ENCODE assay signal across 21 cellular contexts in the genomic region with DNA sequence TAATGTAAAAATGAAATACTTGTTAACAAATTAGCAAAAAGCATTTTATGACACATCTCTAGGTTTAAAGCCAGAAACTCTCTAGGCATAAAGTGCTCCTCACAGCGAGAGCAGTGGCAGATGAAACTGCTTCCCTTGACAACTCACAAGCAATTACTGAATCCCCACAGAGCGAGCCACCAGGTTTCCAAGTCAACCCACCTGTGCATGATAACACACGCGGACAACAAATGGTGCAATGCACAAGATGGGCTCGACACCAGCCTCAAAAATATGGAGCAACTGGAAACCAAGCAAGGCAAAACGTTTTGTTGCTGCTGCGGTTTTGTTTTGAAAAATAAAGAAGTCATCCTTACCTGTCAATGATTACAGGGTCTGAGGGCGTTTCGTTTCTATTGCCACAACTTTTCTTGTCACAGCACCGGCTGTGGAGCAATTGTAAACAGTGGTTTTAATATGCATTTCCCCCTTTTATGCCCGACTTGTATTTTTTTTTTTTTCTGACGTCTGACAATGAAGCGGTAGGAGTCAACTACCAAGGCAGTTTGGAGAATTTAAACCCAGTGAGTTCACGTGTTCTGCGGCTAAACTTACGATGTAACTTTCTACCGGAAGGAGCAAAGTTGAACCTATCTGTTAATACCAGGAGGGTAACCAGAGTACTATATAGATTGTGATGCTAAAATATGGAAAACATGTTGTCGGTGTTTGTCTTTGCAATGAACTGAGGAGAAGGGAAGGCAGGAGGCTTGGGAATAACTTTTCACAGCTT. TPM values are rescaled to one million over a fixed set of nuclear protein-coding genes. Genes with fewer than 3 reads are reported as not detected.
DNase-seq lines count a peak whose midpoint lies in the region; ATAC-seq and TF ChIP-seq lines count a peak whose summit lies in the region.
"Had no signal": no experiment of that assay in that cellular context is flagged by ENCODE, and none has a peak within 500 bp of the region (broad histone marks: within the 10 kb centered on the region; RNA-seq: fewer than 3 reads in every experiment).

No MANE protein-coding gene starts in this region.

- TF ChIP-seq CTCF in GM23338 (conservative IDR thresholded peaks at IDR 0.05; ENCODE audit: low read depth in 2 of 2) (no peak), glutamatergic neuron (IDR thresholded peaks at IDR 0.05; ENCODE audit: partially characterized antibody, unreplicated experiment) (no peak), progenitor cell of endocrine pancreas (IDR thresholded peaks at IDR 0.05; ENCODE audit: unreplicated experiment) (no peak)

- H3K4me1 ChIP-seq in GM23338 (ENCODE audit: insufficient read depth) = peaks cover 61% of the 10 kb centered on the region
- H3K4me1 ChIP-seq: upper lobe of right lung had no signal

- peak overlapping the region; percentile 14 for H3K4me3 ChIP-seq in GM23338
- H3K4me3 ChIP-seq: GM12878, upper lobe of right lung had no signal

- H3K4me3 Mint-ChIP-seq in GM23338 = peak overlapping the region; percentile 58
- peak overlapping the region; percentile 92 for H3K4me3 Mint-ChIP-seq in glutamatergic neuron (ENCODE audit: unreplicated experiment)
- no peak overlapping the region for H3K4me3 Mint-ChIP-seq in progenitor cell of endocrine pancreas (ENCODE audit: low read depth)
- H3K4me3 Mint-ChIP-seq: activated naive CD8-positive, alpha-beta T cell treated with anti-CD3 and anti-CD28 coated beads, Interleukin-2, amount 10 ng/mL, durations not matched to agents 7 days and 5 days; HFFc6; stimulated activated effector memory CD8-positive, alpha-beta T cell treated with anti-CD3 and anti-CD28 coated beads, Interleukin-12 subunit alpha, Interleukin-12 subunit beta, amount 100 ng/mL, for 72 hours had no signal

- no peaks in the 10 kb centered on the region for H3K79me2 ChIP-seq in GM23338 (replicated peaks; ENCODE audit: insufficient read depth)

- peaks cover 91% of the 10 kb centered on the region for H3K27me3 ChIP-seq in GM23338 (ENCODE audit: insufficient read depth)

- H3K9me3 Mint-ChIP-seq in GM23338 = peaks cover 14% of the 10 kb centered on the region; the same call in 2 of the 3 replicates
- peaks cover 49% of the 10 kb centered on the region for H3K9me3 Mint-ChIP-seq in glutamatergic neuron (ENCODE audit: unreplicated experiment)
- H3K9me3 Mint-ChIP-seq in progenitor cell of endocrine pancreas (ENCODE audit: low read depth) = no peaks in the 10 kb centered on the region
- H3K9me3 Mint-ChIP-seq: activated naive CD8-positive, alpha-beta T cell treated with anti-CD3 and anti-CD28 coated beads, Interleukin-2, amount 10 ng/mL, durations not matched to agents 7 days and 5 days; stimulated activated effector memory CD8-positive, alpha-beta T cell treated with anti-CD3 and anti-CD28 coated beads, Interleukin-12 subunit alpha, Interleukin-12 subunit beta, amount 100 ng/mL, for 72 hours had no signal

- peak overlapping the region; percentile 70 for H3K4me2 ChIP-seq in GM23338

- peaks cover 57% of the 10 kb centered on the region for H3K4me1 Mint-ChIP-seq in GM23338
- peaks cover 23% of the 10 kb centered on the region for H3K4me1 Mint-ChIP-seq in glutamatergic neuron (ENCODE audit: low read depth, unreplicated experiment)
- peaks cover 20% of the 10 kb centered on the region for H3K4me1 Mint-ChIP-seq in progenitor cell of endocrine pancreas (ENCODE audit: low read depth)

- no peak overlapping the region for H3K27ac ChIP-seq in GM23338 (ENCODE audit: low read depth)
- H3K27ac ChIP-seq: C4-2B, upper lobe of right lung had no signal

- peak; percentile 9 for ATAC-seq in GM23338
- ATAC-seq: GM12878; stimulated activated effector memory CD8-positive, alpha-beta T cell treated with anti-CD3 and anti-CD28 coated beads, Interleukin-12 subunit alpha, Interleukin-12 subunit beta, amount 100 ng/mL, for 72 hours; upper lobe of right lung had no signal

- H3F3A ChIP-seq in GM23338 (replicated peaks; ENCODE audit: low read depth) = peaks cover 6% of the 10 kb centered on the region; the same call in 1 of the 2 replicates

- no peak overlapping the region for H3K27ac Mint-ChIP-seq in GM23338
- H3K27ac Mint-ChIP-seq in glutamatergic neuron (ENCODE audit: unreplicated experiment) = peak overlapping the region; percentile 99
- peak overlapping the region; percentile 33 for H3K27ac Mint-ChIP-seq in progenitor cell of endocrine pancreas
- H3K27ac Mint-ChIP-seq: activated naive CD8-positive, alpha-beta T cell treated with anti-CD3 and anti-CD28 coated beads, Interleukin-2, amount 10 ng/mL, durations not matched to agents 7 days and 5 days; HFFc6; stimulated activated effector memory CD8-positive, alpha-beta T cell treated with anti-CD3 and anti-CD28 coated beads, Interleukin-12 subunit alpha, Interleukin-12 subunit beta, amount 100 ng/mL, for 72 hours had no signal

- H3K36me3 ChIP-seq in GM23338 (ENCODE audit: insufficient read depth) = no peaks in the 10 kb centered on the region
- H3K36me3 ChIP-seq: upper lobe of right lung had no signal

- DNase-seq in GM23338 (ENCODE audit: low spot score) = peak; percentile 72
- peak; percentile 83 for DNase-seq in NCI-H1436 (lab: John Stamatoyannopoulos, UW)
- peak; percentile 47 for DNase-seq in glutamatergic neuron
- no peak for DNase-seq in progenitor cell of endocrine pancreas (ENCODE audit: low spot score, unreplicated experiment)
- no peak for DNase-seq in GM19240 (ENCODE audit: insufficient read length, low spot score)
- DNase-seq in cerebellum (ENCODE audit: low spot score) = no peak
- DNase-seq in NCI-H146 treated with DMSO at 0.1 percent for 48 hours (lab: John Stamatoyannopoulos, UW; ENCODE audit: unreplicated experiment) = no peak
- DNase-seq: activated CD4-positive, alpha-beta T cell treated with anti-CD3 and anti-CD28 coated beads for 1 hour; activated naive CD8-positive, alpha-beta T cell treated with anti-CD3 and anti-CD28 coated beads, Interleukin-2, amount 10 ng/mL, durations not matched to agents 7 days and 5 days; central memory CD4-positive, alpha-beta T cell; EL; HFFc6; MM.1S; NCI-H510A treated with DMSO at 0.1 percent for 48 hours; T-helper 1 cell; upper lobe of right lung had no signal

- H4K20me1 ChIP-seq in GM23338 (replicated peaks; ENCODE audit: insufficient read depth) = no peaks in the 10 kb centered on the region

- H2AFZ ChIP-seq in GM23338 = no peak overlapping the region

- H3K9me2 ChIP-seq in GM23338 (ENCODE audit: insufficient read depth) = no peaks in the 10 kb centered on the region

- H3K36me3 Mint-ChIP-seq in GM23338 (ENCODE audit: low read depth) (no peaks in the 10 kb centered on the region; the same call in 2 of the 3 replicates), glutamatergic neuron (ENCODE audit: unreplicated experiment) (peaks cover 32% of the 10 kb centered on the region), progenitor cell of endocrine pancreas (ENCODE audit: insufficient read depth) (no peaks in the 10 kb centered on the region)
- H3K36me3 Mint-ChIP-seq: stimulated activated effector memory CD8-positive, alpha-beta T cell treated with anti-CD3 and anti-CD28 coated beads, Interleukin-12 subunit alpha, Interleukin-12 subunit beta, amount 100 ng/mL, for 72 hours had no signal

- H3K27me3 Mint-ChIP-seq in GM23338 (ENCODE audit: insufficient read depth, low read depth, poor library complexity) (peaks cover 82% of the 10 kb centered on the region), glutamatergic neuron (ENCODE audit: unreplicated experiment) (peaks cover 40% of the 10 kb centered on the region), progenitor cell of endocrine pancreas (peaks cover 81% of the 10 kb centered on the region)

TF ChIP-seq in GM23338, 12 proteins besides CTCF, POLR2A, EP300 and RAD21:
- no peak for TF ChIP-seq ZNF114 (CRISPR knock-in tag; IDR thresholded peaks at IDR 0.05)
- no peak for TF ChIP-seq EZH2phosphoT487 (IDR thresholded peaks at IDR 0.05; ENCODE audit: unreplicated experiment)
- TF ChIP-seq EZH2 (IDR thresholded peaks at IDR 0.05; ENCODE audit: low read depth, unreplicated experiment) = peak; percentile 40

RNA-seq across cellular contexts. Expression of a gene that starts 7.0 kb away (rescaled TPM):
- total RNA-seq in GM23338 (2014; rRNA removed; shearing (Covaris generic)) = 0.23 and 0.49 TPM in 2 replicates
- 0.12 and 0.27 TPM in 2 replicates for polyA plus RNA-seq in GM23338 (2016; fragmentation: Nextera tagmentation; extraction: Ambion mirVana)
- total RNA-seq in glutamatergic neuron (ENCODE audit: unreplicated experiment) = 544 TPM
- total RNA-seq in progenitor cell of endocrine pancreas = 0.19 and 0.38 TPM in 2 replicates
- total RNA-seq in cerebellum = 185 TPM
- total RNA-seq: activated naive CD8-positive, alpha-beta T cell treated with anti-CD3 and anti-CD28 coated beads, Interleukin-2, amount 10 ng/mL, durations not matched to agents 7 days and 5 days; GM12878; HT1080; kidney epithelial cell had no signal
- polyA plus RNA-seq: GM12878 had no signal

Comparison
In these comparisons a context has a peak if more than half of its experiments do, and no peak if none do; other contexts are left out.
1. DNase-seq: peak in GM23338 (single experiment), NCI-H1436 (single experiment) and glutamatergic neuron (single experiment); none in progenitor cell of endocrine pancreas (single experiment), GM19240 (single experiment), cerebellum (single experiment) and NCI-H146 treated with DMSO at 0.1 percent for 48 hours (single experiment).
2. RNA of a gene that starts 7.0 kb away (total RNA-seq): 544 TPM in glutamatergic neuron (single experiment) and 185 TPM in cerebellum (single experiment); 0.23 to 0.49 TPM in GM23338 and 0.19 to 0.38 TPM in progenitor cell of endocrine pancreas; every median in the first group is over 100 times any median in the second.